9 cellular contexts compared by ENCODE assay signal in the genomic region with DNA sequence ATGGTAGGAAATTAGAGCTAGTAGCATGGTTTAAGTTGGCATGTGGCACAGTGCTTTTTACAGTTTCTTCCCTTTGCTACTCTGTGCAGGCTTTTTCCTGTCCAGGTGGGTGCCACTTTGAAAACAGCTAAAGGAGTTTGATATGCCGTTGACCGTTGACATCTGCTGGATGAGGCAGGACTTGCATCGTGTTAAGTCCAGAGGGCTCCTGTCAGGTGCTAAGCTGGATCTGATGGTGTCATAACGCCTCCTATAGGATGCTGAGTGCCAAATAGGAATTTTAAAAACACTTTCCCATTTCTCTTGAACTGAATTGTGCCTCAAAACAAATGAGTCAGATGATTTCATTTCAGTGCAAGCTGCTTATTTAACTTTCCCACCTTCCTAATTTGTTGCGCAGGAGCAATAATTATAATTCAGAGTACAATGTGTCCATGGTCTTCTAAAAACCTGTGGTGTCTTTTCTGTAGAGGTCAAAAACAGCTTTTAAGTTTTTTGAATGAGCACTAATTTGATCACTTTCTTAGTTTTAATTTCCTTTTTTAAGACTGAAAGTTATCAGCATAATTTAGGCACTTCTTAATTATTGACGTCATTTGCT.
DNase-seq lines count a peak whose midpoint lies in the region; ATAC-seq and TF ChIP-seq lines count a peak whose summit lies in the region.
"Had no signal": no experiment of that assay in that cellular context is flagged by ENCODE, and none has a peak within 500 bp of the region (broad histone marks: within the 10 kb centered on the region; RNA-seq: fewer than 3 reads in every experiment).

No MANE protein-coding gene starts in this region.

- H3K27ac ChIP-seq in foreskin keratinocyte (no peak overlapping the region), trophoblast cell (ENCODE audit: low read depth, low read length) (no peak overlapping the region)

- no CpG with 5 or more reads among the region's 6 CpGs for WGBS in trophoblast cell (ENCODE audit: extremely low coverage, insufficient coverage, insufficient read length)

- no peak overlapping the region for H4K12ac ChIP-seq in trophoblast cell (ENCODE audit: low read depth, low read length)

- no peaks in the 10 kb centered on the region for H3K36me3 Mint-ChIP-seq in activated B cell treated with CpG ODN at 0.5 μM for 24 hours (ENCODE audit: low read depth)
- H3K36me3 Mint-ChIP-seq: naive thymus-derived CD8-positive, alpha-beta T cell had no signal

- no peak overlapping the region for H3K4me2 ChIP-seq in trophoblast cell (ENCODE audit: low read length)

- H4K8ac ChIP-seq in trophoblast cell (ENCODE audit: low read depth, low read length) = no peak overlapping the region

- H3K9me3 ChIP-seq in trophoblast cell (ENCODE audit: insufficient read depth, low read depth, low read length) = no peaks in the 10 kb centered on the region

- no peak overlapping the region for H2BK5ac ChIP-seq in trophoblast cell (ENCODE audit: low read depth, low read length, poor library complexity)

- H3K27ac Mint-ChIP-seq in activated B cell treated with CpG ODN at 0.5 μM for 24 hours = no peak overlapping the region
- H3K27ac Mint-ChIP-seq: naive thymus-derived CD8-positive, alpha-beta T cell had no signal

- no peak overlapping the region for H2AK5ac ChIP-seq in trophoblast cell (ENCODE audit: low read length)

- H3K79me1 ChIP-seq in trophoblast cell (ENCODE audit: low read length) = no peaks in the 10 kb centered on the region

- no peak overlapping the region for H3K23ac ChIP-seq in trophoblast cell (ENCODE audit: low read length)

- H3K9ac ChIP-seq in trophoblast cell (ENCODE audit: low read length) = no peak overlapping the region

- POLR2A ChIA-PET in activated B cell treated with CpG ODN at 0.5 μM for 24 hours (lab: Charles Lee) = no interaction called here

- CTCF ChIA-PET in activated B cell treated with CpG ODN at 0.5 μM for 24 hours (lab: Charles Lee) = interaction anchor here (0.6 to 1.8 kb wide), 3 partner anchors 505 to 513 kb away, joined by 3 to 6 read pairs (median 3); no protein-coding TSS in a partner anchor

- H3K4ac ChIP-seq in trophoblast cell (ENCODE audit: low read depth, low read length) = no peak overlapping the region

- H3K4me1 ChIP-seq in foreskin keratinocyte (no peaks in the 10 kb centered on the region), trophoblast cell (ENCODE audit: control insufficient read depth in 1 of 2, insufficient read depth in 2 of 2, low read length in 2 of 2) (no peaks in the 10 kb centered on the region)

- no peak overlapping the region for H2AFZ ChIP-seq in trophoblast cell (ENCODE audit: insufficient read depth, low read length, poor library complexity)

- no peak overlapping the region for H3K14ac ChIP-seq in trophoblast cell (ENCODE audit: low read length)

- H4K91ac ChIP-seq in trophoblast cell (ENCODE audit: low read depth, low read length) = no peak overlapping the region

- DNase-seq in CMK (ENCODE audit: low read depth) = peak; percentile 2
- DNase-seq in NCI-H2196 treated with DMSO at 0.1 percent for 48 hours (lab: John Stamatoyannopoulos, UW; ENCODE audit: unreplicated experiment) = peak; percentile 39
- DNase-seq in activated B cell treated with CpG ODN at 0.5 μM for 24 hours = no peak
- DNase-seq in foreskin keratinocyte = peak; percentile 54 to 80
- DNase-seq in trophoblast cell = peak; percentile 68 to 83
- DNase-seq in sciatic nerve (ENCODE audit: low spot score) = no peak

- ATAC-seq in GM18870 (IDR thresholded peaks at IDR 0.05; ENCODE audit: unreplicated experiment) = peak; percentile 70
- ATAC-seq in HG03280 (IDR thresholded peaks at IDR 0.05; ENCODE audit: unreplicated experiment) = peak; percentile 78
- ATAC-seq in activated B cell treated with CpG ODN at 0.5 μM for 24 hours (ENCODE audit: low read depth) = peak; percentile 47
- peak; percentile 96 for ATAC-seq in foreskin keratinocyte
- no peak for ATAC-seq in sciatic nerve
- ATAC-seq: naive thymus-derived CD8-positive, alpha-beta T cell had no signal

- peaks cover 11% of the 10 kb centered on the region for H3K27me3 Mint-ChIP-seq in activated B cell treated with CpG ODN at 0.5 μM for 24 hours

- no peaks in the 10 kb centered on the region for H3K4me1 Mint-ChIP-seq in activated B cell treated with CpG ODN at 0.5 μM for 24 hours

- no peaks in the 10 kb centered on the region for H3K36me3 ChIP-seq in trophoblast cell (ENCODE audit: control insufficient read depth in 1 of 2, insufficient read depth in 2 of 2, low read length in 2 of 2)

- intact Hi-C loops in activated B cell treated with CpG ODN at 0.5 μM for 24 hours (cut with micrococcal nuclease) (loop anchor here (1.0 kb wide), 2 partner anchors 234 to 511 kb away; no protein-coding TSS in a partner anchor), sciatic nerve (cut with DNase I) (no loop called here)

- no peak overlapping the region for H2BK12ac ChIP-seq in trophoblast cell (ENCODE audit: low read length)

- H3K9me3 Mint-ChIP-seq in activated B cell treated with CpG ODN at 0.5 μM for 24 hours = no peaks in the 10 kb centered on the region
- H3K9me3 Mint-ChIP-seq: naive thymus-derived CD8-positive, alpha-beta T cell had no signal

- H3K79me2 ChIP-seq in trophoblast cell (ENCODE audit: control insufficient read depth, insufficient read depth, low read length, poor library complexity) = no peaks in the 10 kb centered on the region

- no peak overlapping the region for H3K4me3 Mint-ChIP-seq in activated B cell treated with CpG ODN at 0.5 μM for 24 hours
- H3K4me3 Mint-ChIP-seq: naive thymus-derived CD8-positive, alpha-beta T cell had no signal

- TF ChIP-seq CTCF in activated B cell treated with CpG ODN at 0.5 μM for 24 hours (IDR thresholded peaks at IDR 0.05) (no peak), foreskin keratinocyte (conservative IDR thresholded peaks at IDR 0.05) (peak; percentile 90)

- H3K27me3 ChIP-seq in foreskin keratinocyte (no peaks in the 10 kb centered on the region), trophoblast cell (ENCODE audit: insufficient read depth, low read length) (no peaks in the 10 kb centered on the region)

- no peak overlapping the region for H2BK120ac ChIP-seq in trophoblast cell (ENCODE audit: insufficient read depth, low read length, poor library complexity)

- H3K4me3 ChIP-seq in trophoblast cell (ENCODE audit: low read depth, low read length) = no peak overlapping the region

- H3K18ac ChIP-seq in trophoblast cell (ENCODE audit: low read length) = no peak overlapping the region

Comparison
In these comparisons a context has a peak if more than half of its experiments do, and no peak if none do; other contexts are left out.
1. DNase-seq: peak in CMK (single experiment), NCI-H2196 treated with DMSO at 0.1 percent for 48 hours (single experiment), foreskin keratinocyte (2 of 2) and trophoblast cell (2 of 2); none in activated B cell treated with CpG ODN at 0.5 μM for 24 hours (single experiment) and sciatic nerve (single experiment).